In the genomic region with DNA sequence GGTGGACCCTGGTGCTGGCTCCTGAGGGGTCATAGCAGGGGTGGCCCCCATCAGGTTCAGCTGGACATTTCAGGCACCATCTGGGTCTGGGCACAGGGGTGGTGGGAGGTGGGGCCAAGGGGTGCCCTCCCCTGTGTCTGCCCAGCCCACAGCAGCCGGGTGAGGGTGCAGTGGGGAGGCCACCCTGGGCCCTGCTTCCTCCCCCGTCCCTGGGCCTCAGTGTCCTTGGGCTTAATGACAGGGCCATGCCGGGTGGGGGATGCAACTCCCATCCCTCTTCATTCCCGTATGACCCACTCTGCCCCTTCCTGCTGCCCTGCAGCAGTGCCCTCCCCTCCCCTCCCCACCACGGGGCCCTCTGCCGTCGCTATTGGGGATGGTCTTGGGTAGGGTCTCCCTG, we compare ENCODE assay signal across 26 cellular contexts. TPM values are rescaled to one million over a fixed set of nuclear protein-coding genes. Genes with fewer than 3 reads are reported as not detected.
DNase-seq lines count a peak whose midpoint lies in the region; ATAC-seq, FAIRE-seq and TF ChIP-seq lines count a peak whose summit lies in the region.
"Had no signal": no experiment of that assay in that cellular context is flagged by ENCODE, and none has a peak within 500 bp of the region (broad histone marks: within the 10 kb centered on the region; RNA-seq: fewer than 3 reads in every experiment).

No MANE protein-coding gene starts in this region.

- H3K9me3 Mint-ChIP-seq in progenitor cell of endocrine pancreas (ENCODE audit: low read depth) = no peaks in the 10 kb centered on the region
- H3K9me3 Mint-ChIP-seq: CD8-positive, alpha-beta memory T cell had no signal

- no peak overlapping the region for H3K27ac Mint-ChIP-seq in progenitor cell of endocrine pancreas
- H3K27ac Mint-ChIP-seq: CD8-positive, alpha-beta memory T cell had no signal

- intact Hi-C loops in HCT116 (cut with micrococcal nuclease) = no loop called here
- intact Hi-C loops in K562 (cut with micrococcal nuclease) = no loop called here

- H3K36me3 Mint-ChIP-seq in progenitor cell of endocrine pancreas (ENCODE audit: insufficient read depth) = no peaks in the 10 kb centered on the region
- H3K36me3 Mint-ChIP-seq: CD14-positive monocyte; CD8-positive, alpha-beta memory T cell had no signal

- H3K4me1 ChIP-seq in ACC112 (ENCODE audit: control insufficient read depth, insufficient read depth, low read length, unreplicated experiment) (peaks cover 29% of the 10 kb centered on the region), HCT116 (ENCODE audit: control insufficient read depth in 1 of 2, insufficient read depth in 2 of 2, low read length in 2 of 2) (peaks cover 10 to 31% of the 10 kb centered on the region in 2 experiments), K562 (replicated peaks in 1 of 2; ENCODE audit: control insufficient read depth in 2 of 2, insufficient read depth in 2 of 2, low read length in 2 of 2) (peaks cover 0 to 60% of the 10 kb centered on the region in 2 experiments; a peak in 2 of 5 replicates), osteoblast (ENCODE audit: insufficient read depth, low read length) (peaks cover 27% of the 10 kb centered on the region)
- H3K4me1 ChIP-seq: BE2C had no signal

- H3K36me3 ChIP-seq in ACC112 (ENCODE audit: insufficient read depth, low read length) = peaks cover 10% of the 10 kb centered on the region; the same call in 1 of the 2 replicates
- peaks cover 20 to 69% of the 10 kb centered on the region in 2 experiments for H3K36me3 ChIP-seq in HCT116 (ENCODE audit: control insufficient read depth in 1 of 2, insufficient read depth in 2 of 2, low read length in 2 of 2)
- H3K36me3 ChIP-seq in K562 (ENCODE audit: control insufficient read depth, insufficient read depth, low read length) = peaks cover 84% of the 10 kb centered on the region
- no peaks in the 10 kb centered on the region for H3K36me3 ChIP-seq in osteoblast (ENCODE audit: insufficient read depth, low read length)

- WGBS in K562 (ENCODE audit: insufficient coverage, low coverage, missing lambda C conversion rate) = 93% methylated on average over 2 of the region's 7 CpGs

- H3K9me3 ChIP-seq in HCT116 (ENCODE audit: control insufficient read depth in 1 of 2, insufficient read depth in 1 of 2, low read depth in 1 of 2, low read length in 2 of 2) = no peaks in the 10 kb centered on the region; a peak in 1 of 4 replicates
- H3K9me3 ChIP-seq in K562 (replicated peaks; ENCODE audit: control insufficient read depth, insufficient read depth, low read depth, low read length) = peaks cover 17% of the 10 kb centered on the region
- H3K9me3 ChIP-seq in osteoblast (ENCODE audit: low read depth, low read length) = no peaks in the 10 kb centered on the region
- H3K9me3 ChIP-seq: MG63 had no signal

- H3K9ac ChIP-seq in HCT116 (ENCODE audit: low read length) (no peak overlapping the region), K562 (ENCODE audit: insufficient read depth in 1 of 2, low read depth in 2 of 2, low read length in 2 of 2) (no peak overlapping the region)

- H3K27ac ChIP-seq in ACC112 (ENCODE audit: low read depth, low read length) (peak overlapping the region; percentile 98), HCT116 (ENCODE audit: low read depth, low read length) (peak overlapping the region; percentile 50; the same call in 1 of the 2 replicates), K562 (ENCODE audit: extremely low read depth, low read depth, low read length) (peak overlapping the region; percentile 79; the same call in 1 of the 3 replicates), osteoblast (ENCODE audit: low read depth, low read length) (peak overlapping the region; percentile 63)
- H3K27ac ChIP-seq: PC-9, SK-N-MC had no signal

- in situ Hi-C loops in K562 (cut with MboI) = no loop called here

- TF ChIP-seq EP300 in K562 (IDR thresholded peaks at IDR 0.05; ENCODE audit: low read length) = no peak

- RAD21 ChIA-PET in HCT116 (lab: Charles Lee; ENCODE audit: low non-redundant PET in 1 of 2, low total read pairs in 2 of 2, uncharacterized antibody in 2 of 2, unreplicated experiment in 2 of 2) = no interaction called here

- no peaks in the 10 kb centered on the region for H3K4me1 Mint-ChIP-seq in progenitor cell of endocrine pancreas (ENCODE audit: low read depth)
- H3K4me1 Mint-ChIP-seq: CD14-positive monocyte had no signal

- BruUV-seq in HCT116 (replicated peaks; lab: Mats Ljungman, UMichigan) (no TSS peak), K562 (replicated peaks; lab: Mats Ljungman, UMichigan) (no TSS peak)

- TF ChIP-seq CTCF in HCT116 (IDR thresholded peaks at IDR 0.05 in 2 of 3, conservative IDR thresholded peaks at IDR 0.05 in 1 of 3; ENCODE audit: borderline replicate concordance in 1 of 3, insufficient read depth in 1 of 3, low read depth in 2 of 3, low read length in 2 of 3) = no peak
- no peak for TF ChIP-seq CTCF in K562 (IDR thresholded peaks at IDR 0.05 in 2 of 3, conservative IDR thresholded peaks at IDR 0.05 in 1 of 3; ENCODE audit: insufficient read depth in 2 of 3, low read depth in 1 of 3, low read length in 3 of 3)
- TF ChIP-seq CTCF in osteoblast (IDR thresholded peaks at IDR 0.05; ENCODE audit: extremely low read depth, low read depth, low read length) = no peak
- TF ChIP-seq CTCF in progenitor cell of endocrine pancreas (IDR thresholded peaks at IDR 0.05; ENCODE audit: unreplicated experiment) = no peak

- H3K9me2 ChIP-seq in HCT116 (ENCODE audit: insufficient read depth) = no peaks in the 10 kb centered on the region

- H3K27me3 Mint-ChIP-seq in progenitor cell of endocrine pancreas = no peaks in the 10 kb centered on the region
- H3K27me3 Mint-ChIP-seq: CD8-positive, alpha-beta memory T cell had no signal

- H2AFZ ChIP-seq in ACC112 (ENCODE audit: low read length, unreplicated experiment) (no peak overlapping the region), HCT116 (ENCODE audit: low read depth, low read length, poor library complexity, severe bottlenecking) (no peak overlapping the region), K562 (ENCODE audit: low read depth, low read length) (no peak overlapping the region), osteoblast (ENCODE audit: low read length) (no peak overlapping the region)
- H2AFZ ChIP-seq: PC-9 had no signal

- no peak for DNase-seq in HCT116 (ENCODE audit: low read depth, low spot score)
- DNase-seq in K562 (ENCODE audit: extremely low read depth in 1 of 4, low spot score in 3 of 4) = no peak
- no peak for DNase-seq in osteoblast (ENCODE audit: insufficient read length, low spot score, missing footprints)
- no peak for DNase-seq in progenitor cell of endocrine pancreas (ENCODE audit: low spot score, unreplicated experiment)
- no peak for DNase-seq in HCEC 1CT
- DNase-seq: ACHN, Calu3, DND-41, KG1, MG63, NCI-H1105 treated with DMSO at 0.1 percent for 48 hours, NCI-H146, NCI-H524 treated with DMSO at 0.1 percent for 48 hours, PC-9, RPMI8226, SHP77 treated with DMSO at 0.1 percent for 48 hours had no signal

- H4K20me1 ChIP-seq in HCT116 (ENCODE audit: insufficient read depth) (no peaks in the 10 kb centered on the region; the same call in 1 of the 2 replicates), K562 (replicated peaks; ENCODE audit: control insufficient read depth, insufficient read depth, low read length) (no peaks in the 10 kb centered on the region), osteoblast (ENCODE audit: insufficient read depth, low read length) (no peaks in the 10 kb centered on the region)

- no peaks in the 10 kb centered on the region for H3K27me3 ChIP-seq in ACC112 (ENCODE audit: insufficient read depth, low read length)
- no peaks in the 10 kb centered on the region for H3K27me3 ChIP-seq in HCT116 (ENCODE audit: insufficient read depth, low read length)
- no peaks in the 10 kb centered on the region for H3K27me3 ChIP-seq in K562 (ENCODE audit: control insufficient read depth in 2 of 2, insufficient read depth in 2 of 2, low read length in 2 of 2)
- H3K27me3 ChIP-seq in osteoblast (ENCODE audit: insufficient read depth, low read length) = no peaks in the 10 kb centered on the region
- H3K27me3 ChIP-seq: BE2C, MG63 had no signal

- ATAC-seq in HCT116 (no peak), K562 (no peak), GM19035 (IDR thresholded peaks at IDR 0.05; ENCODE audit: unreplicated experiment) (no peak)

- POLR2A ChIA-PET in HCT116 (lab: Charles Lee) (no interaction called here), K562 (lab: Yijun Ruan, JAX) (no interaction called here)

- H3K79me2 ChIP-seq in ACC112 (ENCODE audit: control insufficient read depth, insufficient read depth, low read length, unreplicated experiment) = peaks cover 3% of the 10 kb centered on the region
- peaks cover 29% of the 10 kb centered on the region for H3K79me2 ChIP-seq in HCT116 (ENCODE audit: insufficient read depth, low read length)
- H3K79me2 ChIP-seq in K562 (ENCODE audit: control insufficient read depth, insufficient read depth, low read length) = peaks cover 5% of the 10 kb centered on the region; the same call in 1 of the 3 replicates
- peaks cover 6% of the 10 kb centered on the region for H3K79me2 ChIP-seq in osteoblast (ENCODE audit: insufficient read depth, low read length)

- no peak overlapping the region for H3K4me2 ChIP-seq in HCT116 (ENCODE audit: low read length)
- H3K4me2 ChIP-seq in K562 (ENCODE audit: insufficient read depth, low read length) = no peak overlapping the region
- H3K4me2 ChIP-seq in osteoblast (ENCODE audit: insufficient read depth, low read length) = no peak overlapping the region
- H3K4me2 ChIP-seq: PC-9 had no signal

- TF ChIP-seq RAD21 in HCT116 (IDR thresholded peaks at IDR 0.05; ENCODE audit: low read depth) = no peak
- TF ChIP-seq RAD21 in K562 (CRISPR knock-in tag; conservative IDR thresholded peaks at IDR 0.05 in 1 of 2, IDR thresholded peaks at IDR 0.05 in 1 of 2) = no peak

- CTCF ChIA-PET in HCT116 (lab: Charles Lee) = no interaction called here
- CTCF ChIA-PET in K562 (lab: Yijun Ruan, JAX; ENCODE audit: low intra/inter-chr PET ratio) = no interaction called here

- TF ChIP-seq POLR2A in HCT116 (IDR thresholded peaks at IDR 0.05; ENCODE audit: borderline replicate concordance, extremely low read depth, insufficient read depth, insufficient read length) (no peak), K562 (conservative IDR thresholded peaks at IDR 0.05) (no peak)

- no peak overlapping the region for H3K4me3 Mint-ChIP-seq in progenitor cell of endocrine pancreas (ENCODE audit: low read depth)
- H3K4me3 Mint-ChIP-seq: CD14-positive monocyte; CD8-positive, alpha-beta memory T cell had no signal

- H3K4me3 ChIP-seq in ACC112 (ENCODE audit: low read depth, low read length) = peak overlapping the region; percentile 40; the same call in 1 of the 2 replicates
- H3K4me3 ChIP-seq in HCT116 (replicated peaks in 1 of 2; ENCODE audit: low read depth in 1 of 2, low read length in 2 of 2) = no peak overlapping the region
- no peak overlapping the region for H3K4me3 ChIP-seq in K562
- no peak overlapping the region for H3K4me3 ChIP-seq in osteoblast (ENCODE audit: insufficient read depth, low read length)
- H3K4me3 ChIP-seq: MG63, PC-9, SK-N-MC had no signal

- no peak for FAIRE-seq in K562 (lab: Jason Lieb, UNC)
- FAIRE-seq: GM12892, GM19239 had no signal

- H3K9me1 ChIP-seq in K562 (ENCODE audit: control insufficient read depth, insufficient read depth, low read length) = no peaks in the 10 kb centered on the region

RNA-seq across cellular contexts. Expression of gene CPNE7, which starts 10.7 kb away (rescaled TPM):
- total RNA-seq in HCT116 (2021; ENCODE audit: unreplicated experiment) (201 TPM), K562 (2014; rRNA removed) (46.8 and 63.6 TPM in 2 replicates), K562 (2014; rRNA removed; fragmentation: Illumina TruSeq; extraction: Trizol) (16.2 and 18.8 TPM in 2 replicates), K562 (2015; rRNA removed; fragmentation: Illumina TruSeq; extraction: Trizol) (16.9 and 18.5 TPM in 2 replicates), K562 (2021) (58.8 and 73.4 TPM in 2 replicates), osteoblast (7.2 and 21.8 TPM in 2 replicates), progenitor cell of endocrine pancreas (0.41 and 0.84 TPM in 2 replicates)
- 136 and 148 TPM in 2 replicates for polyA plus RNA-seq in HCT116 (2012)
- total RNA-seq in K562 (2011; cell fraction: chromatin; rRNA removed; ENCODE audit: low replicate concordance) = 170 and 336 TPM in 2 replicates
- 170 and 181 TPM in 2 replicates for total RNA-seq in K562 (2011; cell fraction: nucleolus; rRNA removed)
- 123 and 131 TPM in 2 replicates for total RNA-seq in K562 (2011; cell fraction: nucleoplasm; rRNA removed)
- polyA plus RNA-seq in K562 (2011; rRNA removed) (32.7 and 33.6 TPM in 2 replicates), K562 (2014; fragmentation: Illumina TruSeq; extraction: Trizol) (31.5 and 39.1 TPM in 2 replicates), K562 (2014; fragmentation: Nextera tagmentation; extraction: Ambion mirVana) (1 to 10 TPM in 1 of 2 experiments, under 1 TPM in 1; 0.30 to 1.9 TPM), K562 (2014; rRNA removed) (67.3 and 78.1 TPM in 2 replicates)
- 19.6 and 36.0 TPM in 2 replicates for polyA plus RNA-seq in K562 (2011; cell fraction: cytosol; rRNA removed)
- 330 and 699 TPM in 2 replicates for polyA plus RNA-seq in K562 (2011; cell fraction: nucleus; rRNA removed)
- 44.5 and 48.7 TPM in 2 replicates for polyA plus RNA-seq in K562 (2012)
- 9.2 TPM in 2 replicates for polyA minus RNA-seq in K562 (2011; rRNA and poly(A)+ RNA removed)
- polyA minus RNA-seq in K562 (2011; cell fraction: cytosol; rRNA and poly(A)+ RNA removed) = 10.7 and 11.9 TPM in 2 replicates
- 34.3 and 47.3 TPM in 2 replicates for polyA minus RNA-seq in K562 (2011; cell fraction: nucleus; rRNA and poly(A)+ RNA removed)
- polyA plus RNA-seq: CD14-positive monocyte had no signal

RNA-seq across cellular contexts. Expression of gene RPL13, which starts 25.7 kb away (rescaled TPM):
- total RNA-seq in HCT116 (2021; ENCODE audit: unreplicated experiment) (4,404 TPM), K562 (2014; rRNA removed) (6,042 and 8,261 TPM in 2 replicates), K562 (2014; rRNA removed; fragmentation: Illumina TruSeq; extraction: Trizol) (916 and 1,208 TPM in 2 replicates), K562 (2015; rRNA removed; fragmentation: Illumina TruSeq; extraction: Trizol) (2,074 and 2,169 TPM in 2 replicates), K562 (2021) (2,859 and 3,283 TPM in 2 replicates), osteoblast (2,112 and 2,440 TPM in 2 replicates), progenitor cell of endocrine pancreas (1,643 and 1,699 TPM in 2 replicates)
- 9,099 and 10,215 TPM in 2 replicates for polyA plus RNA-seq in HCT116 (2012)
- total RNA-seq in K562 (2011; cell fraction: chromatin; rRNA removed; ENCODE audit: low replicate concordance) = 190 and 375 TPM in 2 replicates
- total RNA-seq in K562 (2011; cell fraction: nucleolus; rRNA removed) = 1,145 and 1,282 TPM in 2 replicates
- total RNA-seq in K562 (2011; cell fraction: nucleoplasm; rRNA removed) = 741 and 1,472 TPM in 2 replicates
- polyA plus RNA-seq in K562 (2011; rRNA removed) (1,633 and 2,887 TPM in 2 replicates), K562 (2014; fragmentation: Illumina TruSeq; extraction: Trizol) (1,258 and 1,518 TPM in 2 replicates), K562 (2014; fragmentation: Nextera tagmentation; extraction: Ambion mirVana) (100 to 1,000 TPM; 227 to 348 TPM), K562 (2014; rRNA removed) (4,293 and 4,381 TPM in 2 replicates)
- 3,426 and 8,334 TPM in 2 replicates for polyA plus RNA-seq in K562 (2011; cell fraction: cytosol; rRNA removed)
- polyA plus RNA-seq in K562 (2011; cell fraction: nucleus; rRNA removed) = 2,104 and 2,686 TPM in 2 replicates
- polyA plus RNA-seq in K562 (2012) = 2,765 and 5,488 TPM in 2 replicates
- 413 and 474 TPM in 2 replicates for polyA minus RNA-seq in K562 (2011; rRNA and poly(A)+ RNA removed)
- 1,370 and 2,343 TPM in 2 replicates for polyA minus RNA-seq in K562 (2011; cell fraction: cytosol; rRNA and poly(A)+ RNA removed)
- 505 and 641 TPM in 2 replicates for polyA minus RNA-seq in K562 (2011; cell fraction: nucleus; rRNA and poly(A)+ RNA removed)

RNA-seq across cellular contexts. Expression of gene DPEP1, which starts 27.2 kb away (rescaled TPM):
- total RNA-seq in HCT116 (2021; ENCODE audit: unreplicated experiment) = 1.1 TPM
- 0.73 and 1.1 TPM in 2 replicates for polyA plus RNA-seq in HCT116 (2012)
- 0.23 TPM in 1 of 2 replicates, not detected in the other for total RNA-seq in K562 (2011; cell fraction: chromatin; rRNA removed; ENCODE audit: low replicate concordance)
- total RNA-seq in K562 (2011; cell fraction: nucleolus; rRNA removed) = 0.67 and 1.3 TPM in 2 replicates
- 0.46 TPM in 1 of 2 replicates, not detected in the other for total RNA-seq in K562 (2011; cell fraction: nucleoplasm; rRNA removed)
- total RNA-seq in K562 (2014; rRNA removed) = 0.14 TPM in 1 of 2 replicates, not detected in the other
- total RNA-seq in K562 (2014; rRNA removed; fragmentation: Illumina TruSeq; extraction: Trizol) = not detected in 2 replicates
- not detected in 2 replicates for total RNA-seq in K562 (2015; rRNA removed; fragmentation: Illumina TruSeq; extraction: Trizol)
- 0.20 and 0.22 TPM in 2 replicates for total RNA-seq in K562 (2021)
- 0.31 and 0.34 TPM in 2 replicates for polyA plus RNA-seq in K562 (2011; rRNA removed)
- 0.22 and 1.2 TPM in 2 replicates for polyA plus RNA-seq in K562 (2011; cell fraction: cytosol; rRNA removed)
- 1.1 TPM in 2 replicates for polyA plus RNA-seq in K562 (2011; cell fraction: nucleus; rRNA removed)
- 0.17 and 0.21 TPM in 2 replicates for polyA plus RNA-seq in K562 (2012)
- polyA plus RNA-seq in K562 (2014; fragmentation: Illumina TruSeq; extraction: Trizol) = 0.08 TPM in 1 of 2 replicates, not detected in the other
- not detected for polyA plus RNA-seq in K562 (2014; fragmentation: Nextera tagmentation; extraction: Ambion mirVana)
- polyA plus RNA-seq in K562 (2014; rRNA removed) = 0.18 TPM in 1 of 2 replicates, not detected in the other
- polyA minus RNA-seq in K562 (2011; rRNA and poly(A)+ RNA removed) = not detected in 2 replicates
- not detected in 2 replicates for polyA minus RNA-seq in K562 (2011; cell fraction: cytosol; rRNA and poly(A)+ RNA removed)
- not detected in 2 replicates for polyA minus RNA-seq in K562 (2011; cell fraction: nucleus; rRNA and poly(A)+ RNA removed)
- 0.29 and 0.36 TPM in 2 replicates for total RNA-seq in osteoblast
- total RNA-seq in progenitor cell of endocrine pancreas = 29.6 and 36.3 TPM in 2 replicates
- total RNA-seq: Calu3; CD8-positive, alpha-beta memory T cell; H4; HT1080; PC-9 had no signal
- polyA plus RNA-seq: CD14-positive monocyte; CD8-positive, alpha-beta memory T cell had no signal

Comparison
In these comparisons a context has a peak if more than half of its experiments do, and no peak if none do; other contexts are left out.
1. RNA of gene DPEP1, which starts 27.2 kb away (total RNA-seq): 29.6 to 36.3 TPM in progenitor cell of endocrine pancreas; 1.1 TPM in HCT116 (single experiment), 0.29 to 0.36 TPM in osteoblast and 0.14 to 1.3 TPM in K562; every median in the first group is over 10 times any median in the second.
2. Peak in every context shown above with its lines, with median percentiles within 50 percentile points of each other: H3K27ac ChIP-seq.